In genomic region chr11:115502636-115503082, GRCh38 we compare ENCODE assay signal across 8 cellular contexts. TPM values are rescaled to one million over a fixed set of nuclear protein-coding genes. Genes with fewer than 3 reads are reported as not detected.
A peak's percentile ranks its signal among the peaks of the same experiment; 100 is the strongest.
DNase-seq lines count a peak whose midpoint lies in the region; ATAC-seq and TF ChIP-seq lines count a peak whose summit lies in the region.

No MANE protein-coding gene starts in this region.

- no peak for TF ChIP-seq RAD21 in neural cell (conservative IDR thresholded peaks at IDR 0.05)

- H3K4me3 ChIP-seq in AG09309 (ENCODE audit: control insufficient read depth, low read depth, low read length), result peak overlapping the region; percentile 69
- peak overlapping the region; percentile 85 for H3K4me3 ChIP-seq in HUES48 (ENCODE audit: low read depth, low read length)
- H3K4me3 ChIP-seq in endodermal cell (ENCODE audit: low read length), result peak overlapping the region; percentile 98
- peak overlapping the region; percentile 80 for H3K4me3 ChIP-seq in neural cell (ENCODE audit: low read length)

- H3K4me3 Mint-ChIP-seq in endodermal cell, result no peak overlapping the region

- peak overlapping the region; percentile 82 for H3K4me2 ChIP-seq in neural cell (ENCODE audit: low read length)

- H3K36me3 ChIP-seq in HUES48 (ENCODE audit: control insufficient read depth, insufficient read depth, low read length), result no peaks in the 10 kb centered on the region
- H3K36me3 ChIP-seq in endodermal cell (ENCODE audit: control insufficient read depth, insufficient read depth, low read length), result no peaks in the 10 kb centered on the region
- H3K36me3 ChIP-seq in neural cell (ENCODE audit: insufficient read depth, low read length), result no peaks in the 10 kb centered on the region

- H3K4me1 Mint-ChIP-seq in endodermal cell, result peaks cover 14% of the 10 kb centered on the region

- DNase-seq in AG09309 (ENCODE audit: low read depth) (no peak), endodermal cell (no peak), HUDEP-2 (lab: John Stamatoyannopoulos, UW; ENCODE audit: unreplicated experiment in 76 of 76) (no peak), NOMO-1 treated with DMSO at 0.1 percent for 48 hours (lab: John Stamatoyannopoulos, UW; ENCODE audit: unreplicated experiment) (no peak)

- H3K27me3 Mint-ChIP-seq in endodermal cell (ENCODE audit: insufficient read depth), result peaks cover 28% of the 10 kb centered on the region

- no peak for TF ChIP-seq EP300 in neural cell (conservative IDR thresholded peaks at IDR 0.05; ENCODE audit: poor library complexity, severe bottlenecking)

- peaks cover 68% of the 10 kb centered on the region for H3K27me3 ChIP-seq in HUES48 (ENCODE audit: control insufficient read depth, insufficient read depth, low read length)
- H3K27me3 ChIP-seq in endodermal cell (ENCODE audit: control insufficient read depth, insufficient read depth, low read length, poor library complexity, severe bottlenecking), result peaks cover 47% of the 10 kb centered on the region
- H3K27me3 ChIP-seq in neural cell (ENCODE audit: insufficient read depth, low read depth, low read length), result no peaks in the 10 kb centered on the region

- TF ChIP-seq CTCF in AG09309 (IDR thresholded peaks at IDR 0.05; ENCODE audit: control insufficient read depth, insufficient read depth, low read depth, low read length, missing control alignments), result no peak
- TF ChIP-seq CTCF in endodermal cell (conservative IDR thresholded peaks at IDR 0.05), result no peak
- TF ChIP-seq CTCF in neural cell (IDR thresholded peaks at IDR 0.05; ENCODE audit: poor library complexity, severe bottlenecking), result no peak

- H3K27ac Mint-ChIP-seq in endodermal cell, result no peak overlapping the region

- no peaks in the 10 kb centered on the region for H3K9me3 Mint-ChIP-seq in endodermal cell

- H3K4me1 ChIP-seq in HUES48 (ENCODE audit: control insufficient read depth, insufficient read depth, low read length) (peaks cover 35% of the 10 kb centered on the region), endodermal cell (ENCODE audit: control insufficient read depth, insufficient read depth, low read length) (peaks cover 12% of the 10 kb centered on the region)

- no peaks in the 10 kb centered on the region for H3F3A ChIP-seq in neural cell (ENCODE audit: insufficient read depth, low read length, poor library complexity, severe bottlenecking)

- no peaks in the 10 kb centered on the region for H3K9me3 ChIP-seq in HUES48 (ENCODE audit: control insufficient read depth, insufficient read depth, low read length)
- no peaks in the 10 kb centered on the region for H3K9me3 ChIP-seq in endodermal cell (ENCODE audit: control insufficient read depth, low read length)
- no peaks in the 10 kb centered on the region for H3K9me3 ChIP-seq in neural cell (ENCODE audit: low read length)

- H3K79me2 ChIP-seq in neural cell (replicated peaks; ENCODE audit: insufficient read depth, low read length), result peaks cover 61% of the 10 kb centered on the region

- no peak overlapping the region for H2AFZ ChIP-seq in neural cell (ENCODE audit: low read depth, low read length)

- no peaks in the 10 kb centered on the region for H3K36me3 Mint-ChIP-seq in endodermal cell (ENCODE audit: low read depth)

- H3K9ac ChIP-seq in HUES48 (ENCODE audit: low read depth, low read length) (no peak overlapping the region), endodermal cell (ENCODE audit: extremely low read depth, low read length, poor library complexity, severe bottlenecking) (peak overlapping the region; percentile 58), neural cell (ENCODE audit: low read length) (peak overlapping the region; percentile 85)

- no peaks in the 10 kb centered on the region for H3K9me2 ChIP-seq in neural cell (ENCODE audit: insufficient read depth, low read length)

- no peak overlapping the region for H3K27ac ChIP-seq in HUES48 (ENCODE audit: low read depth, low read length)
- no peak overlapping the region for H3K27ac ChIP-seq in endodermal cell (ENCODE audit: low read depth, low read length)
- peak overlapping the region; percentile 79 for H3K27ac ChIP-seq in neural cell (ENCODE audit: low read length)

- ATAC-seq in HG03571 (IDR thresholded peaks at IDR 0.05; ENCODE audit: unreplicated experiment) (no peak), GM19397 (IDR thresholded peaks at IDR 0.05; ENCODE audit: unreplicated experiment) (no peak)

- H4K20me1 ChIP-seq in neural cell (ENCODE audit: insufficient read depth), result no peaks in the 10 kb centered on the region

- 0% methylated on average over 4 to 30 of the region's 30 CpGs for WGBS in endodermal cell (ENCODE audit: insufficient coverage in 1 of 2, insufficient read length in 1 of 2), 2 experiments

TF ChIP-seq in neural cell, 6 proteins besides CTCF, POLR2A, EP300 and RAD21:
- no peak for TF ChIP-seq EZH2 (IDR thresholded peaks at IDR 0.05; ENCODE audit: borderline replicate concordance, insufficient read depth, low read length, poor library complexity, severe bottlenecking)
- TF ChIP-seq MXI1 (conservative IDR thresholded peaks at IDR 0.05; ENCODE audit: poor library complexity, severe bottlenecking), result peak; percentile 31

RNA-seq across cellular contexts. Expression of gene CADM1, which starts 1.6 kb away (rescaled TPM):
- 10 to 100 TPM; 76.3 to 88.2 TPM for total RNA-seq in endodermal cell
- polyA plus RNA-seq in endodermal cell (2013, experiment 1 of 2), result 95.9 TPM
- 91.3 TPM for polyA plus RNA-seq in endodermal cell (2013, experiment 2 of 2)
- 89.0 and 92.1 TPM in 2 replicates for polyA plus RNA-seq in neural cell
- polyA minus RNA-seq in neural cell, result 218 and 257 TPM in 2 replicates
